ENCODE assay signal across 9 cellular contexts in genomic region chr5:40860711-40861110, GRCh38. TPM values are rescaled to one million over a fixed set of nuclear protein-coding genes. Genes with fewer than 3 reads are reported as not detected.
"Had no signal": no experiment of that assay in that cellular context is flagged by ENCODE, and none has a peak within 500 bp of the region (broad histone marks: within the 10 kb centered on the region; RNA-seq: fewer than 3 reads in every experiment).

No MANE protein-coding gene starts in this region.

- FAIRE-seq: G401.6, GM12878, GM12891, GM12892, GM18507, GM19239 had no signal

- DNase-seq: GDM1, GF-D8 had no signal

- H3K4me3 ChIP-seq: GM12878 had no signal

- ATAC-seq: GM12878 had no signal

RNA-seq across cellular contexts. Expression of gene CARD6, which starts 19.5 kb away (rescaled TPM):
- total RNA-seq: G401 had no signal

RNA-seq across cellular contexts. Expression of gene C7, which starts 48.6 kb away (rescaled TPM):
- total RNA-seq: G401 had no signal
- polyA plus RNA-seq: GM12878 had no signal
